9 cellular contexts compared by ENCODE assay signal in the genomic region with DNA sequence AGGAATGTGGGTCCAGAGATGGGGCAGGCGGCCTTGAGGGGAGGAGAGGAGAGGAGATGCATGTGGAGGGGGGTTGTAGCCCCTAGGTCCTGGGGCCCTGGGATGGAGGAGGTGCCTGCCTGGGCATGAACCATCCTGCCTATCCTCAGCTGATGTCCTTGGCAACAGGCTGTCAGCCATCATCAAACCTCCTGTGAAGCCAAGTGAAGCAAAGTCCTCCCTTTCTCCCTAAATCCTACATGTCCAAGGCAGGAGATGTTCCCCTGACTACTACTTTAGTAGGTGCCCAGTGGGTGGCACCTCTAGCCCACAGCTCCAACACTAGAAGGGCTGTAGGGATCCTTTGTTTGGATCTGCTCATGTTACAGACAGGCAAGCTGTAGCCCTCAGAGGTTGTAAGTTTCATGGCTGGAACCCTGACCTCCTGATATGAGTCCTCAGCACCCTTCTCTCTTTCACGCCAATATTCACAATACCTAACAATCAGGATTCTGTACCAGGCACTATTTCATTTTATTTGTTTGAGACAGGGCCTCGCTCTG.
A peak's percentile ranks its signal among the peaks of the same experiment; 100 is the strongest.
DNase-seq lines count a peak whose midpoint lies in the region; ATAC-seq and TF ChIP-seq lines count a peak whose summit lies in the region.
"Had no signal": no experiment of that assay in that cellular context is flagged by ENCODE, and none has a peak within 500 bp of the region (broad histone marks: within the 10 kb centered on the region; RNA-seq: fewer than 3 reads in every experiment).

No MANE protein-coding gene starts in this region.

- TF ChIP-seq CTCF in epithelial cell of esophagus (IDR thresholded peaks at IDR 0.05; ENCODE audit: insufficient read depth, low read depth, low read length, missing control alignments): peak; percentile 54

- DNase-seq in DMS 273 (lab: John Stamatoyannopoulos, UW; ENCODE audit: unreplicated experiment) (peak; percentile 56), DMS 273 treated with DMSO at 0.1 percent for 48 hours (lab: John Stamatoyannopoulos, UW) (no peak), NCI-H69 (lab: John Stamatoyannopoulos, UW) (peak; percentile 64), epithelial cell of esophagus (ENCODE audit: low read depth) (peak; percentile 50), skeletal muscle cell (ENCODE audit: low read depth) (peak; percentile 23), NCI-H1436 (lab: John Stamatoyannopoulos, UW) (no peak)
- no peak for DNase-seq in stimulated activated CD4-positive, alpha-beta T cell treated with anti-CD3 and anti-CD28 coated beads, Interleukin-12 subunit alpha, Interleukin-12 subunit beta, amount 100 ng/mL, for 4 hours
- DNase-seq: activated naive CD4-positive, alpha-beta T cell treated with Interleukin-2 at 50 U/mL for 16 hours had no signal

- ATAC-seq in GM19324 (IDR thresholded peaks at IDR 0.05; ENCODE audit: low FRiP score, unreplicated experiment): no peak

- H3K4me3 ChIP-seq in epithelial cell of esophagus (ENCODE audit: low read length): no peak overlapping the region
- no peak overlapping the region for H3K4me3 ChIP-seq in skeletal muscle cell (ENCODE audit: low read depth, low read length)

Comparison
In these comparisons a context has a peak if more than half of its experiments do, and no peak if none do; other contexts are left out.
1. DNase-seq: peak in DMS 273 (single experiment), NCI-H69 (single experiment), epithelial cell of esophagus (single experiment) and skeletal muscle cell (single experiment); none in DMS 273 treated with DMSO at 0.1 percent for 48 hours (single experiment), stimulated activated CD4-positive, alpha-beta T cell treated with anti-CD3 and anti-CD28 coated beads, Interleukin-12 subunit alpha, Interleukin-12 subunit beta, amount 100 ng/mL, for 4 hours (single experiment) and NCI-H1436 (single experiment).